ENCODE assay signal across 16 cellular contexts in the genomic region with DNA sequence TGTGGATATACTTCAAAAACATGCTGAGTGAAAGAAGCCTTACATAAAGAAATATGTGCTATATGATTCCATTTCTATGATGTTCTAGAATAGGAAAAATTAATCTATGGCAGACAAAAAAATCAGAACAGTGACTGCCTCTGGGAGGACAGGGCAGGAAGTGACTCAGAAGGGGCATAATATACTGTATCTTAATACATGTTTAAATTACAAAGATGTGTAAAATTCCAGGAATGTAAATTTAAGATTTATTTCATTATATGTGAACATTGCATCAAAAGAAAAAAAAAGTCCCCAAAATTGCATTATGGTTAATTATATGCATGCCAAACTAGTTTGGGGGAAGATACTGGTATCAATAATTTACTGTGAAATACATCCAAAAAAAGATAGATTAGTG. TPM values are rescaled to one million over a fixed set of nuclear protein-coding genes. Genes with fewer than 3 reads are reported as not detected.
DNase-seq lines count a peak whose midpoint lies in the region; ATAC-seq, FAIRE-seq and TF ChIP-seq lines count a peak whose summit lies in the region.
"Had no signal": no experiment of that assay in that cellular context is flagged by ENCODE, and none has a peak within 500 bp of the region (broad histone marks: within the 10 kb centered on the region; RNA-seq: fewer than 3 reads in every experiment).

No MANE protein-coding gene starts in this region.

- H3K4me1 Mint-ChIP-seq in naive thymus-derived CD8-positive, alpha-beta T cell, result peaks cover 0 to 1% (median 0%) of the 10 kb centered on the region in 4 donors

- peaks cover 0 to 1% (median 0%) of the 10 kb centered on the region in 5 donors for H3K27me3 Mint-ChIP-seq in naive thymus-derived CD8-positive, alpha-beta T cell

- H3K4me2 ChIP-seq in GM23248 (ENCODE audit: unreplicated experiment) (peak overlapping the region; percentile 40), keratinocyte (ENCODE audit: control insufficient read depth, extremely low read depth, insufficient read depth, low read depth, low read length) (peak overlapping the region; percentile 53)
- H3K4me2 ChIP-seq: BLaER1, PC-9 had no signal

- no peak for TF ChIP-seq POLR2A in upper lobe of left lung (IDR thresholded peaks at IDR 0.05)

- POLR2A ChIA-PET in naive thymus-derived CD8-positive, alpha-beta T cell (lab: Charles Lee), result no interaction called here

- H3K27me3 ChIP-seq in GM23248 (replicated peaks; ENCODE audit: insufficient read depth), result no peaks in the 10 kb centered on the region
- H3K27me3 ChIP-seq in keratinocyte (ENCODE audit: control insufficient read depth, extremely low read depth, insufficient read depth, low read length), result no peaks in the 10 kb centered on the region
- no peaks in the 10 kb centered on the region for H3K27me3 ChIP-seq in upper lobe of left lung
- H3K27me3 ChIP-seq: BLaER1 had no signal

- in situ Hi-C loops in GM23248 (cut with MboI), result no loop called here

- H3K79me2 ChIP-seq in GM23248 (ENCODE audit: insufficient read depth) (peaks cover 91% of the 10 kb centered on the region), keratinocyte (ENCODE audit: control insufficient read depth, insufficient read depth, low read length) (peaks cover 18% of the 10 kb centered on the region)

- H2AFZ ChIP-seq in GM23248 (no peak overlapping the region), keratinocyte (ENCODE audit: control insufficient read depth, low read length) (no peak overlapping the region)
- H2AFZ ChIP-seq: PC-9 had no signal

- no peaks in the 10 kb centered on the region for H4K20me1 ChIP-seq in GM23248 (ENCODE audit: insufficient read depth)
- H4K20me1 ChIP-seq in keratinocyte (ENCODE audit: control insufficient read depth, extremely low read depth, insufficient read depth, low read length), result no peaks in the 10 kb centered on the region
- H4K20me1 ChIP-seq: BLaER1 had no signal

- TF ChIP-seq EP300 in upper lobe of left lung (IDR thresholded peaks at IDR 0.05), result no peak

- dilution Hi-C loops in keratinocyte (cut with MboI; ENCODE audit: extremely low pct_ligation_motif_present, low sequenced_read_pairs), result no loop called here

- H3K4me3 Mint-ChIP-seq in naive thymus-derived CD8-positive, alpha-beta T cell, result no peak overlapping the region

- H3K27ac ChIP-seq in GM23248, result no peak overlapping the region
- no peak overlapping the region for H3K27ac ChIP-seq in keratinocyte (ENCODE audit: control insufficient read depth, insufficient read depth, low read length)
- no peak overlapping the region for H3K27ac ChIP-seq in upper lobe of left lung
- H3K27ac ChIP-seq: BLaER1, PC-9 had no signal

- TF ChIP-seq CTCF in choroid plexus epithelial cell (conservative IDR thresholded peaks at IDR 0.05; ENCODE audit: low read depth, low read length) (no peak), keratinocyte (optimal IDR thresholded peaks at IDR 0.05 in 1 of 3, IDR thresholded peaks at IDR 0.05 in 1 of 3, conservative IDR thresholded peaks at IDR 0.05 in 1 of 3; ENCODE audit: extremely low read depth in 1 of 3, insufficient read depth in 2 of 3, low read length in 3 of 3) (no peak), upper lobe of left lung (IDR thresholded peaks at IDR 0.05) (no peak)

- H3K4me3 ChIP-seq in GM23248 (no peak overlapping the region), choroid plexus epithelial cell (ENCODE audit: low read depth, low read length) (no peak overlapping the region), keratinocyte (ENCODE audit: control insufficient read depth in 2 of 3, extremely low read depth in 1 of 3, insufficient read depth in 2 of 3, low read depth in 1 of 3, low read length in 3 of 3) (no peak overlapping the region), upper lobe of left lung (no peak overlapping the region)
- H3K4me3 ChIP-seq: BLaER1, PC-9 had no signal

- H3K9me3 ChIP-seq in GM23248 (ENCODE audit: low read depth), result no peaks in the 10 kb centered on the region
- no peaks in the 10 kb centered on the region for H3K9me3 ChIP-seq in keratinocyte (ENCODE audit: control insufficient read depth, low read depth, low read length)
- H3K9me3 ChIP-seq in upper lobe of left lung, result no peaks in the 10 kb centered on the region
- H3K9me3 ChIP-seq: BLaER1 had no signal

- H3K36me3 ChIP-seq in GM23248 (ENCODE audit: low read depth) (no peaks in the 10 kb centered on the region), keratinocyte (ENCODE audit: control insufficient read depth in 2 of 2, extremely low read depth in 1 of 2, insufficient read depth in 2 of 2, low read length in 2 of 2) (no peaks in the 10 kb centered on the region), upper lobe of left lung (no peaks in the 10 kb centered on the region)
- H3K36me3 ChIP-seq: BLaER1 had no signal

- peak; percentile 52 for DNase-seq in GM23248
- DNase-seq in RCC 7860 (ENCODE audit: low spot score), result no peak
- peak; percentile 19 for DNase-seq in choroid plexus epithelial cell (ENCODE audit: low read depth)
- DNase-seq in keratinocyte (ENCODE audit: low read depth, low spot score), result no peak
- no peak for DNase-seq in naive thymus-derived CD8-positive, alpha-beta T cell
- no peak for DNase-seq in stimulated activated naive CD4-positive, alpha-beta T cell treated with Interleukin-2 at 50 U/mL for 16 hours (lab: John Stamatoyannopoulos, UW)
- no peak for DNase-seq in upper lobe of left lung
- DNase-seq: COR-L47, DMS153, MM.1S, NCI-H187 treated with DMSO at 0.1 percent for 48 hours, NCI-H446, PC-9, SIG-M5 had no signal

- H3K4me1 ChIP-seq in GM23248 (ENCODE audit: insufficient read depth), result peaks cover 42% of the 10 kb centered on the region
- peaks cover 18% of the 10 kb centered on the region for H3K4me1 ChIP-seq in keratinocyte (ENCODE audit: control insufficient read depth, extremely low read depth, insufficient read depth, low read length)
- H3K4me1 ChIP-seq in upper lobe of left lung, result peaks cover 0 to 10% (median 0%) of the 10 kb centered on the region in 4 donors
- H3K4me1 ChIP-seq: BLaER1 had no signal

- H3K27ac Mint-ChIP-seq in naive thymus-derived CD8-positive, alpha-beta T cell, result no peak overlapping the region

- H3K9me2 ChIP-seq in GM23248 (ENCODE audit: insufficient read depth), result no peaks in the 10 kb centered on the region

- FAIRE-seq in RCC 7860 (lab: Jason Lieb, UNC) (peak; percentile 20), keratinocyte (lab: Jason Lieb, UNC) (peak; percentile 59)

- peaks cover 0 to 1% (median 0%) of the 10 kb centered on the region in 9 donors for H3K9me3 Mint-ChIP-seq in naive thymus-derived CD8-positive, alpha-beta T cell

- peaks cover 11% of the 10 kb centered on the region for H3F3A ChIP-seq in GM23248 (ENCODE audit: insufficient read depth)

- H3K9ac ChIP-seq in GM23248 (no peak overlapping the region), keratinocyte (ENCODE audit: control insufficient read depth, extremely low read depth, insufficient read depth, low read length) (no peak overlapping the region)
- H3K9ac ChIP-seq: BLaER1 had no signal

- peaks cover 3 to 6% (median 6%) of the 10 kb centered on the region in 3 donors for H3K36me3 Mint-ChIP-seq in naive thymus-derived CD8-positive, alpha-beta T cell

- no peaks in the 10 kb centered on the region for H3K9me1 ChIP-seq in keratinocyte (ENCODE audit: control insufficient read depth, extremely low read depth, insufficient read depth, low read length)

- no peak for ATAC-seq in naive thymus-derived CD8-positive, alpha-beta T cell
- no peak for ATAC-seq in HG02938 (IDR thresholded peaks at IDR 0.05; ENCODE audit: unreplicated experiment)
- ATAC-seq in upper lobe of left lung (ENCODE audit: low FRiP score in 2 of 2), result no peak

RNA-seq across cellular contexts. Expression of gene SBF2, which starts 32.2 kb away (rescaled TPM):
- total RNA-seq in GM23248 (2014; rRNA removed; shearing (Covaris generic)), result 32.7 and 42.7 TPM in 2 replicates
- polyA plus RNA-seq in GM23248 (2016; fragmentation: Nextera tagmentation; extraction: Ambion mirVana) (18.8 and 21.9 TPM in 2 replicates), keratinocyte (24.2 to 25.0 TPM (median 24.5 TPM) in 3 replicates)
- polyA plus RNA-seq in keratinocyte (2011; ENCODE audit: low read depth), result 14.0 TPM
- 14.8 and 26.0 TPM in 2 replicates for polyA plus RNA-seq in keratinocyte (2011; cell fraction: cytosol; rRNA removed)
- 29.4 and 32.0 TPM in 2 replicates for polyA plus RNA-seq in keratinocyte (2011; cell fraction: nucleus; rRNA removed)
- polyA plus RNA-seq in keratinocyte (2012; ENCODE audit: low replicate concordance), result 10.7 and 12.4 TPM in 2 replicates
- polyA minus RNA-seq in keratinocyte, result 34.8 to 59.7 TPM (median 51.4 TPM) in 3 replicates
- polyA minus RNA-seq in keratinocyte (2011; cell fraction: cytosol; rRNA and poly(A)+ RNA removed), result 27.0 TPM
- 34.6 and 64.8 TPM in 2 replicates for polyA minus RNA-seq in keratinocyte (2011; cell fraction: nucleus; rRNA and poly(A)+ RNA removed)
- 10 to 100 TPM; 14.2 to 14.6 TPM for total RNA-seq in naive thymus-derived CD8-positive, alpha-beta T cell
- polyA plus RNA-seq in naive thymus-derived CD8-positive, alpha-beta T cell, result 1 to 10 TPM; 2.0 to 4.9 (median 4.1) TPM
- total RNA-seq in upper lobe of left lung, result 10 to 100 TPM; 22.2 to 54.5 (median 41.2) TPM

RNA-seq across cellular contexts. Expression of gene ADM, which starts 43.1 kb away (rescaled TPM):
- 537 and 551 TPM in 2 replicates for total RNA-seq in GM23248 (2014; rRNA removed; shearing (Covaris generic))
- polyA plus RNA-seq in GM23248 (2016; fragmentation: Nextera tagmentation; extraction: Ambion mirVana) (451 and 460 TPM in 2 replicates), keratinocyte (52.6 to 115 TPM (median 57.9 TPM) in 3 replicates)
- polyA plus RNA-seq in keratinocyte (2011; ENCODE audit: low read depth), result 60.1 TPM
- polyA plus RNA-seq in keratinocyte (2011; cell fraction: cytosol; rRNA removed), result 14.1 and 22.5 TPM in 2 replicates
- polyA plus RNA-seq in keratinocyte (2011; cell fraction: nucleus; rRNA removed), result 155 and 157 TPM in 2 replicates
- polyA plus RNA-seq in keratinocyte (2012; ENCODE audit: low replicate concordance), result 48.0 and 252 TPM in 2 replicates
- polyA minus RNA-seq in keratinocyte, result 47.4 to 113 TPM (median 49.9 TPM) in 3 replicates
- polyA minus RNA-seq in keratinocyte (2011; cell fraction: cytosol; rRNA and poly(A)+ RNA removed), result 21.1 TPM
- polyA minus RNA-seq in keratinocyte (2011; cell fraction: nucleus; rRNA and poly(A)+ RNA removed), result 110 and 123 TPM in 2 replicates
- total RNA-seq in naive thymus-derived CD8-positive, alpha-beta T cell, result under 1 TPM; 0.77 to 0.91 TPM
- polyA plus RNA-seq in naive thymus-derived CD8-positive, alpha-beta T cell, result under 1 TPM in 1 of 3 donors, not detected in 2; 0.15 TPM
- total RNA-seq in upper lobe of left lung, result 10 to 100 TPM; 20.4 to 54.3 (median 46.9) TPM

Comparison
In these comparisons a context has a peak if more than half of its experiments do, and no peak if none do; other contexts are left out.
1. DNase-seq: peak in GM23248 (single experiment) and choroid plexus epithelial cell (single experiment); none in RCC 7860 (single experiment), keratinocyte (single experiment), naive thymus-derived CD8-positive, alpha-beta T cell (0 of 10), stimulated activated naive CD4-positive, alpha-beta T cell treated with Interleukin-2 at 50 U/mL for 16 hours (single experiment) and upper lobe of left lung (0 of 2).
2. RNA of gene ADM, which starts 43.1 kb away (total RNA-seq): 537 to 551 TPM in GM23248 and 20.4 to 54.3 TPM in upper lobe of left lung; 0.77 to 0.91 TPM in naive thymus-derived CD8-positive, alpha-beta T cell; every median in the first group is over 10 times any median in the second.